ENCODE assay signal across 24 cellular contexts in genomic region chr16:85658504-85659326, GRCh38. TPM values are rescaled to one million over a fixed set of nuclear protein-coding genes. Genes with fewer than 3 reads are reported as not detected.
DNase-seq lines count a peak whose midpoint lies in the region; ATAC-seq and TF ChIP-seq lines count a peak whose summit lies in the region.
"Had no signal": no experiment of that assay in that cellular context is flagged by ENCODE, and none has a peak within 500 bp of the region (broad histone marks: within the 10 kb centered on the region; RNA-seq: fewer than 3 reads in every experiment).

No MANE protein-coding gene starts in this region.

- H3K9me3 ChIP-seq in mammary epithelial cell (replicated peaks; ENCODE audit: insufficient read depth, low read length) (no peaks in the 10 kb centered on the region), OCI-LY7 (ENCODE audit: low read length) (no peaks in the 10 kb centered on the region)
- H3K9me3 ChIP-seq: esophagus squamous epithelium, left lung, SJCRH30, testis had no signal

- POLR2A ChIA-PET in OCI-LY7 (lab: Charles Lee): no interaction called here

- no peaks in the 10 kb centered on the region for H3K4me1 Mint-ChIP-seq in chondrocyte (ENCODE audit: low read depth)
- peaks cover 1% of the 10 kb centered on the region for H3K4me1 Mint-ChIP-seq in mesothelial cell of epicardium
- peaks cover 6% of the 10 kb centered on the region in 2 donors for H3K4me1 Mint-ChIP-seq in stimulated activated naive B cell treated with anti-CD40 and anti-IgM and Interleukin-4, amounts not matched to agents 10 μg/mL and 1 μg/mL and 100 μg/mL, for 72 hours
- H3K4me1 Mint-ChIP-seq in CD14-positive monocyte: no peaks in the 10 kb centered on the region
- H3K4me1 Mint-ChIP-seq: activated CD8-positive, alpha-beta memory T cell treated with anti-CD3 and anti-CD28 coated beads, Interleukin-2, amount 10 ng/mL, durations not matched to agents 7 days and 5 days; activated naive CD4-positive, alpha-beta T cell treated with anti-CD3 and anti-CD28 coated beads, Interleukin-2, amount 50 U/mL, for 24 hours; CD4-positive, alpha-beta memory T cell had no signal

- H3K79me2 ChIP-seq in mammary epithelial cell (ENCODE audit: insufficient read depth, low read length) (no peaks in the 10 kb centered on the region), OCI-LY7 (ENCODE audit: insufficient read depth, low read depth, low read length) (no peaks in the 10 kb centered on the region)

- H3K27ac ChIP-seq in mammary epithelial cell (ENCODE audit: insufficient read depth, low read depth, low read length) (no peak overlapping the region), OCI-LY7 (ENCODE audit: low read depth, low read length, poor library complexity, severe bottlenecking) (no peak overlapping the region)
- H3K27ac ChIP-seq: esophagus squamous epithelium, SJCRH30, testis had no signal

- H3K36me3 Mint-ChIP-seq in chondrocyte (ENCODE audit: low read depth) (peaks cover 10% of the 10 kb centered on the region), mesothelial cell of epicardium (peaks cover 31% of the 10 kb centered on the region), CD14-positive monocyte (peaks cover 78 to 94% of the 10 kb centered on the region in 2 donors)
- H3K36me3 Mint-ChIP-seq in stimulated activated naive B cell treated with anti-CD40 and anti-IgM and Interleukin-4, amounts not matched to agents 10 μg/mL and 1 μg/mL and 100 μg/mL, for 72 hours: peaks cover 49 to 61% of the 10 kb centered on the region in 2 donors

- CTCF ChIA-PET in mammary epithelial cell (lab: Charles Lee; ENCODE audit: low non-redundant PET) (no interaction called here), OCI-LY7 (lab: Charles Lee; ENCODE audit: unreplicated experiment) (interaction anchor here (0.7 to 1.8 kb wide), 2 partner anchors 58 to 60 kb away, joined by 3 to 7 read pairs; no protein-coding TSS in a partner anchor)

- H3K4me3 Mint-ChIP-seq in chondrocyte (ENCODE audit: unreplicated experiment) (no peak overlapping the region), mesothelial cell of epicardium (no peak overlapping the region), CD14-positive monocyte (no peak overlapping the region)
- no peak overlapping the region for H3K4me3 Mint-ChIP-seq in stimulated activated naive B cell treated with anti-CD40 and anti-IgM and Interleukin-4, amounts not matched to agents 10 μg/mL and 1 μg/mL and 100 μg/mL, for 72 hours
- H3K4me3 Mint-ChIP-seq: activated CD8-positive, alpha-beta memory T cell treated with anti-CD3 and anti-CD28 coated beads, Interleukin-2, amount 10 ng/mL, durations not matched to agents 7 days and 5 days; activated naive CD4-positive, alpha-beta T cell treated with anti-CD3 and anti-CD28 coated beads, Interleukin-2, amount 50 U/mL, for 24 hours; CD4-positive, alpha-beta memory T cell; naive thymus-derived CD8-positive, alpha-beta T cell; T-cell had no signal

- no peak for ATAC-seq in stimulated activated naive B cell treated with anti-CD40 and anti-IgM and Interleukin-4, amounts not matched to agents 10 μg/mL and 1 μg/mL and 100 μg/mL, for 72 hours (replicated peaks)

- H3K9me2 ChIP-seq in OCI-LY7 (ENCODE audit: insufficient read depth, low read length): no peaks in the 10 kb centered on the region

- WGBS in mammary epithelial cell (ENCODE audit: low coverage, missing lambda C conversion rate): 100% methylated on average over 13 of the region's 18 CpGs

- no peaks in the 10 kb centered on the region for H3K4me1 ChIP-seq in mammary epithelial cell (ENCODE audit: insufficient read depth, low read length)
- no peaks in the 10 kb centered on the region for H3K4me1 ChIP-seq in OCI-LY7 (ENCODE audit: insufficient read depth, low read length, poor library complexity, severe bottlenecking)
- H3K4me1 ChIP-seq: SJCRH30 had no signal

- dilution Hi-C loops in mammary epithelial cell (cut with HindIII; ENCODE audit: low sequenced_read_pairs): loop anchor here (5.0 kb wide), 1 partner anchor 104 kb away; no protein-coding TSS in a partner anchor

- H3K27me3 ChIP-seq in mammary epithelial cell (ENCODE audit: insufficient read depth, low read length): no peaks in the 10 kb centered on the region
- H3K27me3 ChIP-seq: esophagus squamous epithelium, left lung, SJCRH30, testis had no signal

- H3K9me3 Mint-ChIP-seq in chondrocyte (ENCODE audit: low read depth): no peaks in the 10 kb centered on the region
- no peaks in the 10 kb centered on the region for H3K9me3 Mint-ChIP-seq in mesothelial cell of epicardium
- no peaks in the 10 kb centered on the region for H3K9me3 Mint-ChIP-seq in stimulated activated naive B cell treated with anti-CD40 and anti-IgM and Interleukin-4, amounts not matched to agents 10 μg/mL and 1 μg/mL and 100 μg/mL, for 72 hours
- no peaks in the 10 kb centered on the region for H3K9me3 Mint-ChIP-seq in CD14-positive monocyte
- H3K9me3 Mint-ChIP-seq: activated naive CD4-positive, alpha-beta T cell treated with anti-CD3 and anti-CD28 coated beads, Interleukin-2, amount 50 U/mL, for 24 hours; naive thymus-derived CD8-positive, alpha-beta T cell; T-cell had no signal

- H3K27me3 Mint-ChIP-seq in chondrocyte (ENCODE audit: low read depth) (no peaks in the 10 kb centered on the region), mesothelial cell of epicardium (ENCODE audit: low read depth) (no peaks in the 10 kb centered on the region), CD14-positive monocyte (ENCODE audit: low read depth in 3 of 3) (no peaks in the 10 kb centered on the region)
- no peaks in the 10 kb centered on the region for H3K27me3 Mint-ChIP-seq in stimulated activated naive B cell treated with anti-CD40 and anti-IgM and Interleukin-4, amounts not matched to agents 10 μg/mL and 1 μg/mL and 100 μg/mL, for 72 hours
- H3K27me3 Mint-ChIP-seq: activated CD8-positive, alpha-beta memory T cell treated with anti-CD3 and anti-CD28 coated beads, Interleukin-2, amount 10 ng/mL, durations not matched to agents 7 days and 5 days; activated naive CD4-positive, alpha-beta T cell treated with anti-CD3 and anti-CD28 coated beads, Interleukin-2, amount 50 U/mL, for 24 hours; CD4-positive, alpha-beta memory T cell; naive thymus-derived CD8-positive, alpha-beta T cell; T-cell had no signal

- H2AFZ ChIP-seq in mammary epithelial cell (ENCODE audit: low read depth, low read length) (no peak overlapping the region), OCI-LY7 (ENCODE audit: low read length) (no peak overlapping the region)

- H3K27ac Mint-ChIP-seq in chondrocyte (ENCODE audit: unreplicated experiment) (no peak overlapping the region), mesothelial cell of epicardium (peak overlapping the region; percentile 16), CD14-positive monocyte (peak overlapping the region in 1 of 7 donors; percentile 15)
- peak overlapping the region; percentile 42 for H3K27ac Mint-ChIP-seq in stimulated activated naive B cell treated with anti-CD40 and anti-IgM and Interleukin-4, amounts not matched to agents 10 μg/mL and 1 μg/mL and 100 μg/mL, for 72 hours
- H3K27ac Mint-ChIP-seq: activated CD8-positive, alpha-beta memory T cell treated with anti-CD3 and anti-CD28 coated beads, Interleukin-2, amount 10 ng/mL, durations not matched to agents 7 days and 5 days; activated naive CD4-positive, alpha-beta T cell treated with anti-CD3 and anti-CD28 coated beads, Interleukin-2, amount 50 U/mL, for 24 hours had no signal

- no peak overlapping the region for H3K4me2 ChIP-seq in mammary epithelial cell (ENCODE audit: insufficient read depth, low read depth, low read length)
- no peak overlapping the region for H3K4me2 ChIP-seq in OCI-LY7 (ENCODE audit: low read length)

- TF ChIP-seq CTCF in mammary epithelial cell (conservative IDR thresholded peaks at IDR 0.05 in 1 of 2, IDR thresholded peaks at IDR 0.05 in 1 of 2; ENCODE audit: extremely low read depth in 1 of 2, insufficient read depth in 1 of 2, low read depth in 1 of 2, low read length in 2 of 2): no peak
- no peak for TF ChIP-seq CTCF in chondrocyte (IDR thresholded peaks at IDR 0.05)
- no peak for TF ChIP-seq CTCF in mesothelial cell of epicardium (IDR thresholded peaks at IDR 0.05; ENCODE audit: unreplicated experiment)
- no peak for TF ChIP-seq CTCF in CD14-positive monocyte (IDR thresholded peaks at IDR 0.05)
- TF ChIP-seq CTCF in OCI-LY7 (conservative IDR thresholded peaks at IDR 0.05; ENCODE audit: low read length): no peak

- H3K4me3 ChIP-seq in mammary epithelial cell (replicated peaks in 1 of 3; ENCODE audit: insufficient read depth in 1 of 3, low read depth in 2 of 3, low read length in 3 of 3) (no peak overlapping the region), OCI-LY7 (ENCODE audit: low read depth, low read length, poor library complexity, severe bottlenecking) (no peak overlapping the region)
- H3K4me3 ChIP-seq: esophagus squamous epithelium, left lung, SJCRH30, testis had no signal

- BruUV-seq in mammary epithelial cell (replicated peaks; lab: Mats Ljungman, UMichigan) (no TSS peak), OCI-LY7 (replicated peaks; lab: Mats Ljungman, UMichigan) (no TSS peak)

- DNase-seq in T47D (ENCODE audit: low read depth in 1 of 2, low spot score in 1 of 2) (peak; percentile 74 to 84), mammary epithelial cell (no peak), chondrocyte (ENCODE audit: low spot score) (peak; percentile 72), mesothelial cell of epicardium (ENCODE audit: low spot score in 2 of 2, unreplicated experiment in 2 of 2) (no peak), CD14-positive monocyte (ENCODE audit: low spot score) (no peak), NCI-H2029 (lab: John Stamatoyannopoulos, UW) (no peak), OCI-LY7 (ENCODE audit: low spot score) (no peak)
- DNase-seq in stimulated activated naive B cell treated with anti-CD40 and anti-IgM and Interleukin-4, amounts not matched to agents 10 μg/mL and 1 μg/mL and 100 μg/mL, for 72 hours: no peak
- DNase-seq: activated CD8-positive, alpha-beta memory T cell treated with anti-CD3 and anti-CD28 coated beads, Interleukin-2, amount 10 ng/mL, durations not matched to agents 7 days and 5 days; DMS 273 treated with DMSO at 0.1 percent for 48 hours; esophagus squamous epithelium; foreskin melanocyte; IMR-90; midbrain; NCI-H1092 treated with DMSO at 0.1 percent for 48 hours; NCI-H2171 treated with DMSO at 0.1 percent for 48 hours; SJCRH30; stimulated activated naive CD4-positive, alpha-beta T cell treated with Interleukin-2 at 50 U/mL for 16 hours; testis had no signal

- H4K20me1 ChIP-seq in mammary epithelial cell (ENCODE audit: insufficient read depth, low read length) (peaks cover 5% of the 10 kb centered on the region), OCI-LY7 (ENCODE audit: insufficient read depth, low read length) (no peaks in the 10 kb centered on the region)

- no peaks in the 10 kb centered on the region for H3K36me3 ChIP-seq in mammary epithelial cell (ENCODE audit: insufficient read depth, low read length)
- H3K36me3 ChIP-seq in OCI-LY7 (ENCODE audit: insufficient read depth, low read length): peaks cover 96% of the 10 kb centered on the region

- intact Hi-C loops in mammary epithelial cell (cut with micrococcal nuclease) (loop anchor here (1.0 to 2.0 kb wide), 2 partner anchors 62 to 102 kb away; no protein-coding TSS in a partner anchor), CD14-positive monocyte (cut with micrococcal nuclease) (no loop called here), OCI-LY7 (cut with micrococcal nuclease; ENCODE audit: unreplicated experiment) (loop anchor here (1.0 kb wide), 1 partner anchor 60 kb away; no protein-coding TSS in a partner anchor)

- in situ Hi-C loops in T47D (cut with HindIII; ENCODE audit: low pct_unique_long_range_greater_than_20kb, low sequenced_read_pairs) (no loop called here), mammary epithelial cell (cut with MboI; ENCODE audit: low sequenced_read_pairs in 2 of 2) (no loop called here)

- H3K9ac ChIP-seq in mammary epithelial cell (ENCODE audit: insufficient read depth, low read length): no peak overlapping the region

RNA-seq across cellular contexts. Expression of gene GINS2, which starts 30.0 kb away (rescaled TPM):
- 10 to 100 TPM in 1 of 2 donors, 1 to 10 TPM in 1; 1.5 to 32.5 TPM for total RNA-seq in mammary epithelial cell
- 23.2 TPM for polyA plus RNA-seq in mammary epithelial cell
- 8.8 TPM for polyA minus RNA-seq in mammary epithelial cell
- total RNA-seq in chondrocyte: 3.1 to 10.9 TPM (median 3.8 TPM) in 3 replicates
- 13.4 to 15.3 TPM (median 14.8 TPM) in 3 replicates for total RNA-seq in mesothelial cell of epicardium
- under 1 TPM in 1 of 2 donors, not detected in 1; 0.28 TPM for polyA plus RNA-seq in CD14-positive monocyte
- total RNA-seq in OCI-LY7 (2014; rRNA removed; shearing (Covaris generic)): 74.3 and 80.9 TPM in 2 replicates
- total RNA-seq in OCI-LY7 (2022): 140 and 142 TPM in 2 replicates

RNA-seq across cellular contexts. Expression of gene GSE1, which starts 45.6 kb away (rescaled TPM):
- total RNA-seq in mammary epithelial cell (10 to 100 TPM; 19.3 to 24.3 TPM), chondrocyte (22.6 to 37.1 TPM (median 24.0 TPM) in 3 replicates), mesothelial cell of epicardium (193 to 218 TPM (median 208 TPM) in 3 replicates), OCI-LY7 (2022) (56.2 and 66.6 TPM in 2 replicates)
- polyA plus RNA-seq in mammary epithelial cell (5.2 TPM), CD14-positive monocyte (under 1 TPM; 0.67 to 0.86 TPM)
- 8.5 TPM for polyA minus RNA-seq in mammary epithelial cell
- 30.9 and 32.4 TPM in 2 replicates for total RNA-seq in OCI-LY7 (2014; rRNA removed; shearing (Covaris generic))

Comparison
In these comparisons a context has a peak if more than half of its experiments do, and no peak if none do; other contexts are left out.
1. DNase-seq: peak in T47D (2 of 2) and chondrocyte (single experiment); none in mammary epithelial cell (single experiment), mesothelial cell of epicardium (0 of 2), stimulated activated naive B cell treated with anti-CD40 and anti-IgM and Interleukin-4, amounts not matched to agents 10 μg/mL and 1 μg/mL and 100 μg/mL, for 72 hours (single experiment), CD14-positive monocyte (single experiment), NCI-H2029 (single experiment) and OCI-LY7 (single experiment).
2. intact Hi-C loops: an anchor here in mammary epithelial cell (1.0 to 2.0 kb wide) and OCI-LY7 (1.0 kb wide); none called in CD14-positive monocyte.